In genomic region chr12:131990066-131990979, GRCh38 we compare ENCODE assay signal across 16 cellular contexts. TPM values are rescaled to one million over a fixed set of nuclear protein-coding genes. Genes with fewer than 3 reads are reported as not detected.
DNase-seq lines count a peak whose midpoint lies in the region; ATAC-seq and TF ChIP-seq lines count a peak whose summit lies in the region.
"Had no signal": no experiment of that assay in that cellular context is flagged by ENCODE, and none has a peak within 500 bp of the region (broad histone marks: within the 10 kb centered on the region; RNA-seq: fewer than 3 reads in every experiment).

No MANE protein-coding gene starts in this region.

- peak overlapping the region; percentile 97 to 99 (median 97) for H3K27ac Mint-ChIP-seq in H9
- H3K27ac Mint-ChIP-seq: T-helper 2 cell treated with Interferon-gamma antibody and Interleukin-4, amounts not matched to agents 5 μg/mL and 100 μg/mL, for 36 hours had no signal

- H2BK5ac ChIP-seq in H9 (ENCODE audit: insufficient read length, low read length) = no peak overlapping the region

- no peak overlapping the region for H3K23ac ChIP-seq in H9 (ENCODE audit: insufficient read length, low read depth, low read length)

- H3K4me2 ChIP-seq in H9 (ENCODE audit: insufficient read depth, insufficient read length, low read length) = no peak overlapping the region

- H4K91ac ChIP-seq in H9 (ENCODE audit: insufficient read length, low read depth, low read length) = no peak overlapping the region

- no peak overlapping the region for H2BK20ac ChIP-seq in H9 (ENCODE audit: low read depth, low read length, poor library complexity, severe bottlenecking)

- H3K9ac ChIP-seq in H9 (ENCODE audit: extremely low read depth, insufficient read length, low read length) = no peak overlapping the region

- intact Hi-C loops in sigmoid colon (cut with DNase I) = no loop called here
- intact Hi-C loops in gastrocnemius medialis (cut with DNase I; ENCODE audit: low total_unique reads) = no loop called here

- H3K14ac ChIP-seq in H9 (ENCODE audit: insufficient read depth, low read length) = peak overlapping the region; percentile 67; the same call in 1 of the 2 replicates

- H3K4me1 ChIP-seq in H9 (ENCODE audit: insufficient read depth, low read length) (peaks cover 8% of the 10 kb centered on the region; the same call in 1 of the 2 replicates), sigmoid colon (no peaks in the 10 kb centered on the region), gastrocnemius medialis (no peaks in the 10 kb centered on the region)
- H3K4me1 ChIP-seq: BE2C had no signal

- no peak for ATAC-seq in gastrocnemius medialis
- ATAC-seq: HepG2, Panc1 had no signal

- peak overlapping the region; percentile 42 to 66 for H3K4me3 Mint-ChIP-seq in H9
- H3K4me3 Mint-ChIP-seq: naive B cell; T-helper 2 cell treated with Interferon-gamma antibody and Interleukin-4, amounts not matched to agents 5 μg/mL and 100 μg/mL, for 36 hours had no signal

- no peak overlapping the region for H4K5ac ChIP-seq in H9 (ENCODE audit: insufficient read length, low read depth, low read length)

- H3K27me3 ChIP-seq in H9 (ENCODE audit: insufficient read depth, low read length) = no peaks in the 10 kb centered on the region
- no peaks in the 10 kb centered on the region for H3K27me3 ChIP-seq in sigmoid colon
- H3K27me3 ChIP-seq in gastrocnemius medialis = no peaks in the 10 kb centered on the region
- H3K27me3 ChIP-seq: BE2C had no signal

- H3K27ac ChIP-seq in H9 (ENCODE audit: insufficient read length, low read depth, low read length) (peak overlapping the region; percentile 48), sigmoid colon (no peak overlapping the region), gastrocnemius medialis (no peak overlapping the region)

- WGBS in H9 (ENCODE audit: extremely low coverage, insufficient read length, low lambda C conversion rate) = no CpG with 5 or more reads among the region's 24 CpGs
- WGBS in sigmoid colon, 2 donors = 91 to 93% methylated on average over 24 of the region's 24 CpGs

- peak overlapping the region; percentile 44 for H3K18ac ChIP-seq in H9 (ENCODE audit: insufficient read length, low read depth, low read length)

- peak; percentile 76 for DNase-seq in H9
- peak; percentile 70 for DNase-seq in NCI-H2171 treated with DMSO at 0.1 percent for 48 hours (lab: John Stamatoyannopoulos, UW)
- peak; percentile 79 for DNase-seq in choroid plexus epithelial cell (ENCODE audit: low read depth)
- DNase-seq in myocyte (ENCODE audit: low read depth) = peak; percentile 89
- DNase-seq in amniotic stem cell (lab: John Stamatoyannopoulos, UW) = no peak
- DNase-seq in KG1 (lab: John Stamatoyannopoulos, UW) = no peak
- no peak for DNase-seq in sigmoid colon
- no peak for DNase-seq in gastrocnemius medialis
- DNase-seq: activated CD4-positive, alpha-beta T cell treated with anti-CD3 and anti-CD28 coated beads, Interleukin-2, amount 50 U/mL, for 4 hours; activated naive CD4-positive, alpha-beta T cell; BE2C; naive B cell; NCI-H187 treated with DMSO at 0.1 percent for 48 hours had no signal

- H3K36me3 Mint-ChIP-seq in H9 (ENCODE audit: insufficient read depth in 1 of 3, low read depth in 3 of 3) = peaks cover 61 to 78% (median 67%) of the 10 kb centered on the region in 3 experiments

- no peak overlapping the region for H2AFZ ChIP-seq in H9 (ENCODE audit: low read length)

- TF ChIP-seq POLR2A in sigmoid colon (IDR thresholded peaks at IDR 0.05) (no peak), gastrocnemius medialis (IDR thresholded peaks at IDR 0.05) (no peak)

- H3K79me2 ChIP-seq in H9 (ENCODE audit: insufficient read depth, low read length) = no peaks in the 10 kb centered on the region; the same call in 1 of the 2 replicates

- H3K9me3 Mint-ChIP-seq in H9 = no peaks in the 10 kb centered on the region
- H3K9me3 Mint-ChIP-seq: naive B cell; T-helper 2 cell treated with Interferon-gamma antibody and Interleukin-4, amounts not matched to agents 5 μg/mL and 100 μg/mL, for 36 hours had no signal

- no peak overlapping the region for H2BK120ac ChIP-seq in H9 (ENCODE audit: low read depth, low read length, poor library complexity, severe bottlenecking)

- no peaks in the 10 kb centered on the region for H4K20me1 ChIP-seq in H9 (ENCODE audit: control insufficient read depth, insufficient read depth, insufficient read length)

- TF ChIP-seq CTCF in H9 (conservative IDR thresholded peaks at IDR 0.05) (no peak), choroid plexus epithelial cell (conservative IDR thresholded peaks at IDR 0.05; ENCODE audit: low read depth, low read length) (no peak), sigmoid colon (IDR thresholded peaks at IDR 0.05) (no peak), gastrocnemius medialis (IDR thresholded peaks at IDR 0.05 in 4 of 5, conservative IDR thresholded peaks at IDR 0.05 in 1 of 5) (no peak)

- H3K79me1 ChIP-seq in H9 (ENCODE audit: insufficient read depth, low read depth, low read length, poor library complexity, severe bottlenecking) = peaks cover 3% of the 10 kb centered on the region

- no peak overlapping the region for H2BK12ac ChIP-seq in H9 (ENCODE audit: insufficient read length, low read depth, low read length)

- no peak overlapping the region for H3K4me3 ChIP-seq in choroid plexus epithelial cell (ENCODE audit: low read depth, low read length)
- H3K4me3 ChIP-seq in sigmoid colon = no peak overlapping the region
- H3K4me3 ChIP-seq in gastrocnemius medialis = no peak overlapping the region

- peaks cover 49 to 57% of the 10 kb centered on the region in 2 experiments for H3K4me1 Mint-ChIP-seq in H9

- H3K9me3 ChIP-seq in H9 (ENCODE audit: control insufficient read depth, low read depth, low read length) = no peaks in the 10 kb centered on the region
- H3K9me3 ChIP-seq in sigmoid colon = no peaks in the 10 kb centered on the region
- H3K9me3 ChIP-seq in gastrocnemius medialis = no peaks in the 10 kb centered on the region
- H3K9me3 ChIP-seq: BE2C had no signal

- no peak overlapping the region for H3K56ac ChIP-seq in H9 (ENCODE audit: insufficient read length, low read depth, low read length)

- in situ Hi-C loops in gastrocnemius medialis (cut with MboI; ENCODE audit: low sequenced_read_pairs in 4 of 4) = loop anchor here in 1 of 4 donors (25.0 kb wide), 1 partner anchor 878 kb away; no protein-coding TSS in a partner anchor

- no peak for TF ChIP-seq EP300 in sigmoid colon (IDR thresholded peaks at IDR 0.05)

- H3K27me3 Mint-ChIP-seq in H9 (ENCODE audit: low read depth) = no peaks in the 10 kb centered on the region
- H3K27me3 Mint-ChIP-seq: naive B cell had no signal

- no peak overlapping the region for H3T11ph ChIP-seq in H9 (ENCODE audit: low read length)

- no peak overlapping the region for H2BK15ac ChIP-seq in H9 (ENCODE audit: low read depth, low read length)

- no peaks in the 10 kb centered on the region for H3K23me2 ChIP-seq in H9 (ENCODE audit: insufficient read length, low read depth, low read length, poor library complexity, severe bottlenecking)

- no peak overlapping the region for H3K4ac ChIP-seq in H9 (ENCODE audit: low read depth, low read length)

- H3K36me3 ChIP-seq in sigmoid colon = peaks cover 14 to 100% (median 56%) of the 10 kb centered on the region in 4 donors
- peaks cover 0 to 78% of the 10 kb centered on the region in 2 donors for H3K36me3 ChIP-seq in gastrocnemius medialis

- no peak overlapping the region for H2AK5ac ChIP-seq in H9 (ENCODE audit: insufficient read length, low read length)

- H4K8ac ChIP-seq in H9 (replicated peaks; ENCODE audit: insufficient read length, low read depth, low read length) = no peak overlapping the region

RNA-seq across cellular contexts. Expression of gene EP400, which starts 40.6 kb away (rescaled TPM):
- 53.3 and 61.7 TPM in 2 replicates for total RNA-seq in H9 (2021)
- 9.4 and 11.9 TPM in 2 replicates for total RNA-seq in myocyte
- polyA plus RNA-seq in myocyte (2012) = 22.7 TPM
- total RNA-seq in sigmoid colon = 10 to 100 TPM; 14.5 to 35.7 (median 18.8) TPM
- 10 to 100 TPM in 1 of 3 donors, 1 to 10 TPM in 2; 3.2 to 22.3 (median 4.2) TPM for polyA plus RNA-seq in sigmoid colon
- 10 to 100 TPM; 11.9 to 17.4 (median 15.0) TPM for total RNA-seq in gastrocnemius medialis

Comparison
In these comparisons a context has a peak if more than half of its experiments do, and no peak if none do; other contexts are left out.
1. DNase-seq: peak in H9 (single experiment), NCI-H2171 treated with DMSO at 0.1 percent for 48 hours (single experiment), choroid plexus epithelial cell (single experiment) and myocyte (single experiment); none in amniotic stem cell (single experiment), KG1 (single experiment), sigmoid colon (single experiment) and gastrocnemius medialis (0 of 2).